In genomic region chr18:48023334-48024008, GRCh38 we compare ENCODE assay signal across 8 cellular contexts.
A peak's percentile ranks its signal among the peaks of the same experiment; 100 is the strongest.
DNase-seq lines count a peak whose midpoint lies in the region; ATAC-seq and TF ChIP-seq lines count a peak whose summit lies in the region.

No MANE protein-coding gene starts in this region.

- TF ChIP-seq CTCF in fibroblast of the aortic adventitia (IDR thresholded peaks at IDR 0.05; ENCODE audit: insufficient read depth, low read length): peak; percentile 52
- peak; percentile 30 for TF ChIP-seq CTCF in psoas muscle (IDR thresholded peaks at IDR 0.05)

- peaks cover 0 to 4% (median 0%) of the 10 kb centered on the region in 3 donors for H3K27me3 ChIP-seq in psoas muscle (ENCODE audit: insufficient read depth in 3 of 3, low read length in 2 of 3)

- H3K27ac ChIP-seq in psoas muscle: no peak overlapping the region

- intact Hi-C loops in psoas muscle (cut with DNase I): loop anchor here (2.0 to 5.0 kb wide), 3 partner anchors 91 to 251 kb away; partner anchors contain the start of gene SMAD2 (in 1 of the 2)

- H3K4me1 ChIP-seq in psoas muscle: peaks cover 8% of the 10 kb centered on the region

- no peaks in the 10 kb centered on the region for H3K9me3 ChIP-seq in psoas muscle

- ATAC-seq in psoas muscle (peak in 3 of 4 donors; percentile 31 to 55 (median 39)), HG03097 (IDR thresholded peaks at IDR 0.05; ENCODE audit: low FRiP score, unreplicated experiment) (no peak)

- peak; percentile 44 for DNase-seq in activated CD4-positive, alpha-beta T cell treated with anti-CD3 and anti-CD28 coated beads for 48 hours
- DNase-seq in activated CD4-positive, alpha-beta T cell treated with anti-CD3 and anti-CD28 coated beads, Interleukin-2, amount 50 U/mL, for 4 hours: no peak
- DNase-seq in NAMALWA (ENCODE audit: low spot score) (peak; percentile 68), SKM-1 (lab: John Stamatoyannopoulos, UW; ENCODE audit: unreplicated experiment) (peak; percentile 24), fibroblast of the aortic adventitia (ENCODE audit: low read depth) (peak; percentile 89), psoas muscle (peak in 1 of 2 donors; percentile 47), ecto neural progenitor cell (ENCODE audit: low spot score) (no peak)

- H3K36me3 ChIP-seq in psoas muscle (ENCODE audit: insufficient read depth in 1 of 2, low read depth in 1 of 2): no peaks in the 10 kb centered on the region

- H3K4me3 ChIP-seq in fibroblast of the aortic adventitia (ENCODE audit: low read depth, low read length) (no peak overlapping the region), psoas muscle (no peak overlapping the region)

- 20 to 28% (median 22%) methylated on average over 9 of the region's 9 CpGs for whole genome bisulfite sequencing in psoas muscle, 3 donors

Comparison
In these comparisons a context has a peak if more than half of its experiments do, and no peak if none do; other contexts are left out.
1. DNase-seq: peak in activated CD4-positive, alpha-beta T cell treated with anti-CD3 and anti-CD28 coated beads for 48 hours (single experiment), NAMALWA (single experiment), SKM-1 (single experiment) and fibroblast of the aortic adventitia (single experiment); none in activated CD4-positive, alpha-beta T cell treated with anti-CD3 and anti-CD28 coated beads, Interleukin-2, amount 50 U/mL, for 4 hours (0 of 2) and ecto neural progenitor cell (single experiment).